Comparison of ENCODE assay signal across 24 cellular contexts in the genomic region with DNA sequence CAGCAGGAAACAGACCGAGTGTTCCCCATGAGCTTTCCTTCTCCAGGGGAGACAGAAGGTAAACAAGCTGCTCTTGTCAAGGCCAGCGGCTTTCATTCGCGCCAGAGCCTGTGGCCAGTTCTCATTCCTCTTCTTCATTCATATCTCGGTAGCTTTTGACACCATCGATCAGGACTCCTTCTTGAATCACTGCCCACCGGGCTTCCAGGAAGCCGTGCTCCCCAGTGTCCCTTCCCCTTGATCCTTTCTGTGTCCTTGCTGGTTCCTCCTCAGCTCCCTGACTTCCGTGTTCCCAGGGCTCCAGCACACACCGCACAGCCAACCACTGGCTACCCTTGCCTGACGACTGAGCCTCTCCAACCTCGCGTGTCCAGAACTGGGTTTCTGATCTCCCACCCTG. TPM values are rescaled to one million over a fixed set of nuclear protein-coding genes. Genes with fewer than 3 reads are reported as not detected.
DNase-seq lines count a peak whose midpoint lies in the region; ATAC-seq, FAIRE-seq and TF ChIP-seq lines count a peak whose summit lies in the region.
"Had no signal": no experiment of that assay in that cellular context is flagged by ENCODE, and none has a peak within 500 bp of the region (broad histone marks: within the 10 kb centered on the region; RNA-seq: fewer than 3 reads in every experiment).

No MANE protein-coding gene starts in this region.

- peak overlapping the region; percentile 23 for H3K27ac Mint-ChIP-seq in central memory CD8-positive, alpha-beta T cell (ENCODE audit: low read depth)
- H3K27ac Mint-ChIP-seq in nephron progenitor cell, result peak overlapping the region; percentile 85
- H3K27ac Mint-ChIP-seq: activated naive CD4-positive, alpha-beta T cell treated with anti-CD3 and anti-CD28 coated beads for 36 hours; T-helper 17 cell had no signal

- no peak overlapping the region for H3K4me3 ChIP-seq in A549
- H3K4me3 ChIP-seq: GM12878, prostate gland, suprapubic skin had no signal

- no peak overlapping the region for H3K27ac ChIP-seq in A549
- H3K27ac ChIP-seq: ascending aorta, C4-2B, prostate gland, suprapubic skin, WERI-Rb-1 had no signal

- DNase-seq in A549 (ENCODE audit: low read depth in 1 of 2, low spot score in 1 of 2), result no peak
- DNase-seq in HT-29 (ENCODE audit: low spot score), result peak; percentile 54
- DNase-seq in central memory CD8-positive, alpha-beta T cell (ENCODE audit: low spot score in 2 of 2), result no peak
- DNase-seq in nephron progenitor cell, result no peak
- no peak for DNase-seq in NCI-H2081 (lab: John Stamatoyannopoulos, UW)
- DNase-seq in sciatic nerve (ENCODE audit: low spot score), result no peak
- DNase-seq: ACHN; activated CD4-positive, alpha-beta T cell treated with anti-CD3 and anti-CD28 coated beads, Interleukin-2, amount 50 U/mL, for 4 hours; activated naive CD4-positive, alpha-beta T cell treated with anti-CD3 and anti-CD28 coated beads for 36 hours; activated T-cell treated with anti-CD3 and anti-CD28 coated beads for 4 hours; naive thymus-derived CD8-positive, alpha-beta T cell; NCI-H2081 treated with DMSO at 0.1 percent for 48 hours; NCI-H526; SIG-M5; stimulated activated CD4-positive, alpha-beta T cell treated with anti-CD3 and anti-CD28 coated beads, Interleukin-12 subunit alpha, Interleukin-12 subunit beta, amount 100 ng/mL, for 4 hours; T-helper 17 cell; WERI-Rb-1 had no signal

- FAIRE-seq in A549 (lab: Jason Lieb, UNC), result no peak
- FAIRE-seq: GM12878 had no signal

- no peak for TF ChIP-seq CTCF in A549 (IDR thresholded peaks at IDR 0.05)
- no peak for TF ChIP-seq CTCF in nephron progenitor cell (IDR thresholded peaks at IDR 0.05)

- WGBS in A549 (ENCODE audit: missing lambda C conversion rate), result 89% methylated on average over 13 of the region's 13 CpGs

- CTCF ChIA-PET in A549 (lab: Yijun Ruan, JAX), result interaction anchor here (1.4 to 2.9 kb wide), 3 partner anchors 10 to 337 kb away, joined by 4 to 17 read pairs (median 7); a partner anchor contains a TSS

- TF ChIP-seq RAD21 in A549 (conservative IDR thresholded peaks at IDR 0.05 in 1 of 2, IDR thresholded peaks at IDR 0.05 in 1 of 2), result no peak

- H3K4me1 Mint-ChIP-seq in central memory CD8-positive, alpha-beta T cell, result peaks cover 5% of the 10 kb centered on the region
- peaks cover 6% of the 10 kb centered on the region for H3K4me1 Mint-ChIP-seq in nephron progenitor cell
- H3K4me1 Mint-ChIP-seq: T-helper 17 cell had no signal

- TF ChIP-seq POLR2A in A549 (IDR thresholded peaks at IDR 0.05; ENCODE audit: low read length), result no peak

- peak; percentile 43 to 67 for ATAC-seq in A549
- ATAC-seq in central memory CD8-positive, alpha-beta T cell (replicated peaks; ENCODE audit: extremely low read depth, poor library complexity, severe bottlenecking), result no peak
- ATAC-seq in GM21423 (IDR thresholded peaks at IDR 0.05; ENCODE audit: unreplicated experiment), result no peak
- no peak for ATAC-seq in sciatic nerve
- ATAC-seq in HG02840 (IDR thresholded peaks at IDR 0.05; ENCODE audit: low FRiP score, unreplicated experiment), result no peak
- ATAC-seq: GM12878; naive thymus-derived CD8-positive, alpha-beta T cell; T-helper 17 cell had no signal

- H3K4me1 ChIP-seq in A549, result no peaks in the 10 kb centered on the region
- H3K4me1 ChIP-seq: ascending aorta, prostate gland, suprapubic skin had no signal

- intact Hi-C loops in sciatic nerve (cut with DNase I), result no loop called here

- no peaks in the 10 kb centered on the region for H3K9me3 ChIP-seq in A549
- H3K9me3 ChIP-seq: ascending aorta, prostate gland, suprapubic skin had no signal

- no peaks in the 10 kb centered on the region for H3K9me3 Mint-ChIP-seq in central memory CD8-positive, alpha-beta T cell
- H3K9me3 Mint-ChIP-seq in nephron progenitor cell, result no peaks in the 10 kb centered on the region
- H3K9me3 Mint-ChIP-seq: activated naive CD4-positive, alpha-beta T cell treated with anti-CD3 and anti-CD28 coated beads for 36 hours; naive thymus-derived CD8-positive, alpha-beta T cell had no signal

- no peak overlapping the region for H3K4me3 Mint-ChIP-seq in central memory CD8-positive, alpha-beta T cell
- no peak overlapping the region for H3K4me3 Mint-ChIP-seq in nephron progenitor cell
- H3K4me3 Mint-ChIP-seq: activated naive CD4-positive, alpha-beta T cell treated with anti-CD3 and anti-CD28 coated beads for 36 hours; naive thymus-derived CD8-positive, alpha-beta T cell; T-helper 17 cell had no signal

- TF ChIP-seq EP300 in A549 (IDR thresholded peaks at IDR 0.05), result no peak

- H3K27me3 Mint-ChIP-seq in central memory CD8-positive, alpha-beta T cell, result no peaks in the 10 kb centered on the region
- H3K27me3 Mint-ChIP-seq in nephron progenitor cell (ENCODE audit: low read depth, poor library complexity), result no peaks in the 10 kb centered on the region
- H3K27me3 Mint-ChIP-seq: naive thymus-derived CD8-positive, alpha-beta T cell; T-helper 17 cell had no signal

- H3K4me2 ChIP-seq in A549, result no peak overlapping the region

- H3K36me3 Mint-ChIP-seq in central memory CD8-positive, alpha-beta T cell (ENCODE audit: insufficient read depth), result peaks cover 1% of the 10 kb centered on the region
- H3K36me3 Mint-ChIP-seq in nephron progenitor cell (ENCODE audit: low read depth), result no peaks in the 10 kb centered on the region

- POLR2A ChIA-PET in A549 (lab: Yijun Ruan, JAX), result no interaction called here

TF ChIP-seq in A549, 52 proteins besides CTCF, POLR2A, EP300 and RAD21:
- no peak for TF ChIP-seq EHMT2 (IDR thresholded peaks at IDR 0.05; ENCODE audit: low read depth)
- no peak for TF ChIP-seq RCOR1 (IDR thresholded peaks at IDR 0.05; ENCODE audit: low read depth, low read length)
- TF ChIP-seq JUN (IDR thresholded peaks at IDR 0.05), result no peak
- TF ChIP-seq FOSB (CRISPR knock-in tag; IDR thresholded peaks at IDR 0.05), result no peak
- no peak for TF ChIP-seq RARB (CRISPR knock-in tag; IDR thresholded peaks at IDR 0.05)
- TF ChIP-seq, protein P1, sequence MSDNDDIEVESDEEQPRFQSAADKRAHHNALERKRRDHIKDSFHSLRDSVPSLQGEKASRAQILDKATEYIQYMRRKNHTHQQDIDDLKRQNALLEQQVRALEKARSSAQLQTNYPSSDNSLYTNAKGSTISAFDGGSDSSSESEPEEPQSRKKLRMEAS (IDR thresholded peaks at IDR 0.05), result no peak
- TF ChIP-seq KDM1A (IDR thresholded peaks at IDR 0.05; ENCODE audit: low read depth), result no peak
- no peak for TF ChIP-seq CBX8 (IDR thresholded peaks at IDR 0.05)
- TF ChIP-seq FOXS1 (CRISPR knock-in tag; IDR thresholded peaks at IDR 0.05), result no peak
- TF ChIP-seq, protein P2, sequence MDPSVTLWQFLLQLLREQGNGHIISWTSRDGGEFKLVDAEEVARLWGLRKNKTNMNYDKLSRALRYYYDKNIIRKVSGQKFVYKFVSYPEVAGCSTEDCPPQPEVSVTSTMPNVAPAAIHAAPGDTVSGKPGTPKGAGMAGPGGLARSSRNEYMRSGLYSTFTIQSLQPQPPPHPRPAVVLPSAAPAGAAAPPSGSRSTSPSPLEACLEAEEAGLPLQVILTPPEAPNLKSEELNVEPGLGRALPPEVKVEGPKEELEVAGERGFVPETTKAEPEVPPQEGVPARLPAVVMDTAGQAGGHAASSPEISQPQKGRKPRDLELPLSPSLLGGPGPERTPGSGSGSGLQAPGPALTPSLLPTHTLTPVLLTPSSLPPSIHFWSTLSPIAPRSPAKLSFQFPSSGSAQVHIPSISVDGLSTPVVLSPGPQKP (IDR thresholded peaks at IDR 0.05; ENCODE audit: low read depth, low read length), result no peak
- TF ChIP-seq NPAS2 (CRISPR knock-in tag; IDR thresholded peaks at IDR 0.05; ENCODE audit: borderline replicate concordance), result no peak

RNA-seq across cellular contexts. Expression of a gene that starts 14.1 kb away (rescaled TPM):
- polyA plus RNA-seq in A549 (2011; rRNA removed) (69.8 and 90.1 TPM in 2 replicates), A549 (2017; fragmentation: RNase III; extraction: RNeasy Plus Mini Kit Qiagen cat#74134 plus additional on column Dnase treatment) (24.9 to 27.8 TPM (median 25.9 TPM) in 3 replicates)
- 61.4 and 85.0 TPM in 2 replicates for polyA plus RNA-seq in A549 (2012; cell fraction: cytosol; rRNA removed)
- 41.1 and 53.5 TPM in 2 replicates for polyA plus RNA-seq in A549 (2012; cell fraction: nucleus; rRNA removed)
- 82.8 and 106 TPM in 2 replicates for polyA minus RNA-seq in A549 (2011; rRNA and poly(A)+ RNA removed)
- total RNA-seq in HT-29 (2014; rRNA removed; shearing (Covaris generic)), result 16.7 and 28.2 TPM in 2 replicates
- total RNA-seq in sciatic nerve, result 47.7 TPM

Comparison
In these comparisons a context has a peak if more than half of its experiments do, and no peak if none do; other contexts are left out.
1. ATAC-seq: peak in A549 (2 of 2); none in central memory CD8-positive, alpha-beta T cell (single experiment), GM21423 (single experiment), sciatic nerve (single experiment) and HG02840 (single experiment).